In the genomic region with DNA sequence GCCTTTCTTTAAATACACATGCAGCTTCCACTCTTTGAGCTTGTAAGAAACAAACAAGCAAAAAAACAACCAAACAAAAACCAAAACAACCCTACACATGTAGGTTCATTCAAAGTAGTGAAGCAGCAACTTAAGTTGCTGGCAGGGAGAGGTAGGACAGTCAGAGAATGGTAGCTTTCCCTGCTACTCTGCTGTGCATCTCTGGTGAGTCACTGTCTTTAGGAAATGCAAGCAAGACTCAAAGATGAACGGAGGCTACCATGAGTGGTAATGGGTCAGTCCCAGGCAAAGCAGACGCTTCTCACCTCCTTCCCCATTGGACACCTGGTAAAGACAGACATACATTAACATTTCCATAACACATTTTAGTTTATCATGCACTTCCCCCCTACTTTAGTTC, we compare ENCODE assay signal across 16 cellular contexts.
"Had no signal": no experiment of that assay in that cellular context is flagged by ENCODE, and none has a peak within 500 bp of the region (broad histone marks: within the 10 kb centered on the region; RNA-seq: fewer than 3 reads in every experiment).

No MANE protein-coding gene starts in this region.

- H3K79me2 ChIP-seq: parathyroid adenoma had no signal

- ATAC-seq: esophagus mucosa, heart left ventricle had no signal

- DNase-seq: activated CD4-positive, alpha-beta T cell treated with anti-CD3 and anti-CD28 coated beads for 48 hours; activated naive CD4-positive, alpha-beta T cell treated with anti-CD3 and anti-CD28 coated beads, Interleukin-2, amount 10 ng/mL, durations not matched to agents 7 days and 5 days; amniotic stem cell; dorsolateral prefrontal cortex; heart left ventricle; kidney; left ventricle myocardium inferior; retina; stimulated activated CD4-positive, alpha-beta T cell treated with anti-CD3 and anti-CD28 coated beads, Interleukin-15, amount 100 ng/mL, for 24 hours; stimulated activated CD4-positive, alpha-beta T cell treated with anti-CD3 and anti-CD28 coated beads, Interleukin-4, amount 100 ng/mL, for 24 hours; T-helper 1 cell; WERI-Rb-1 had no signal

- H3K4me1 ChIP-seq: heart left ventricle, left ventricle myocardium inferior, parathyroid adenoma had no signal

- H3K27me3 ChIP-seq: dorsolateral prefrontal cortex, heart left ventricle had no signal

- H3K27ac Mint-ChIP-seq: activated naive CD4-positive, alpha-beta T cell treated with anti-CD3 and anti-CD28 coated beads, Interleukin-2, amount 10 ng/mL, durations not matched to agents 7 days and 5 days; stimulated activated naive CD8-positive, alpha-beta T cell treated with anti-CD3 and anti-CD28 coated beads, Interleukin-15, Interleukin-2, amounts not matched to agents 100 ng/mL and 50 ng/mL, for 24 hours had no signal

- H3K36me3 Mint-ChIP-seq: activated naive CD4-positive, alpha-beta T cell treated with anti-CD3 and anti-CD28 coated beads, Interleukin-2, amount 10 ng/mL, durations not matched to agents 7 days and 5 days had no signal

- H3K27ac ChIP-seq: dorsolateral prefrontal cortex, heart left ventricle, left ventricle myocardium inferior, parathyroid adenoma, thoracic aorta, WERI-Rb-1 had no signal

- H3K36me3 ChIP-seq: heart left ventricle, left ventricle myocardium inferior, thoracic aorta, WERI-Rb-1 had no signal

- H3K4me3 ChIP-seq: dorsolateral prefrontal cortex, heart left ventricle, left ventricle myocardium inferior, thoracic aorta had no signal

- H3K4me1 Mint-ChIP-seq: activated naive CD4-positive, alpha-beta T cell treated with anti-CD3 and anti-CD28 coated beads, Interleukin-2, amount 10 ng/mL, durations not matched to agents 7 days and 5 days had no signal

- H3K4me3 Mint-ChIP-seq: activated naive CD4-positive, alpha-beta T cell treated with anti-CD3 and anti-CD28 coated beads, Interleukin-2, amount 10 ng/mL, durations not matched to agents 7 days and 5 days; stimulated activated naive CD8-positive, alpha-beta T cell treated with anti-CD3 and anti-CD28 coated beads, Interleukin-15, Interleukin-2, amounts not matched to agents 100 ng/mL and 50 ng/mL, for 24 hours had no signal

- H3K9ac ChIP-seq: parathyroid adenoma had no signal
